1 cellular context compared by ENCODE assay signal in the genomic region with DNA sequence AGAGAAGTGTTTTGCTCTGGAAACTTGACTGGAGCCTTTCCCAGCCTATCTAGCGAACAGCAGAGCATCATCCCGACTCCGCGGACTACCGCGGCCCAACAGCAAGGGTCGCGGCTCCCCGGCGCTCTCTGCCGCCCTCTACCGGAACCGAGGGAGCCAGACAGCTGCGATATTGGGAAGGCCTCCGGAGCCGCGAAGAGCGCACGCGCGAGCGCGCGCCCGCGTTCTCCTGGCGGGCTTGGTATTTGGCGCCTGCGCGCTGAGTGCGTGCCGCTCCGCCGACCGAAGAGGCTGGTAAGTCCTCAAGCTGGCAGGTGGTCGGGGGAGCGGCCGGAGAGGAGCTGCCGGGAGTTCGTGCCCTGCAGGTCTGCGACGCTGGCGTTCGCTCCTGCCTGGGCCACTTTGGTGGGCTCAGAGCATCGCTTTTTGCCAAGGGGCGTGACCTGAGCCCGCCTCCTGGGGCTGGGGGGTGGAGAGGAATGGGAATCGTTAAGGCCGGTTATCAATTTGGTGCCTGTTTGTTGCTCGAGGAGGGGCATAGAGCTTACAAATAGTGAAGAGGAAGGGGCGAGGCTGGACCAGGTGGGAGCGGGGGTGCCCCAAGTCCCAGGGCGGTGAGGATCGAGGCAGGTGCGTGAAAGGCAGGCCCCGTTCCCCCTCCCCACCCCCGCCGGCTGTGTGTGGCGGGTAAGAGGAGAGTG.
TF ChIP-seq lines count a peak whose summit lies in the region.

Gene TMEM106C, plus strand, starts transcription at position 257 of the 701 bp plus-strand sequence. CDS start 641 bp downstream, outside the sequence.

TF ChIP-seq in HepG2, 621 proteins besides CTCF, POLR2A, EP300 and RAD21 (continued from another document and continues in another):
- TF ChIP-seq, protein P1, sequence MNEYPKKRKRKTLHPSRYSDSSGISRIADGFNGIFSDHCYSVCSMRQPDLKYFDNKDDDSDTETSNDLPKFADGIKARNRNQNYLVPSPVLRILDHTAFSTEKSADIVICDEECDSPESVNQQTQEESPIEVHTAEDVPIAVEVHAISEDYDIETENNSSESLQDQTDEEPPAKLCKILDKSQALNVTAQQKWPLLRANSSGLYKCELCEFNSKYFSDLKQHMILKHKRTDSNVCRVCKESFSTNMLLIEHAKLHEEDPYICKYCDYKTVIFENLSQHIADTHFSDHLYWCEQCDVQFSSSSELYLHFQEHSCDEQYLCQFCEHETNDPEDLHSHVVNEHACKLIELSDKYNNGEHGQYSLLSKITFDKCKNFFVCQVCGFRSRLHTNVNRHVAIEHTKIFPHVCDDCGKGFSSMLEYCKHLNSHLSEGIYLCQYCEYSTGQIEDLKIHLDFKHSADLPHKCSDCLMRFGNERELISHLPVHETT (CRISPR knock-in tag; conservative IDR thresholded peaks at IDR 0.05): no peak
- no peak for TF ChIP-seq MAFG (CRISPR knock-in tag; IDR thresholded peaks at IDR 0.05)
- no peak for TF ChIP-seq ADNP (CRISPR knock-in tag; IDR thresholded peaks at IDR 0.05)
- no peak for TF ChIP-seq SIN3A (IDR thresholded peaks at IDR 0.05; ENCODE audit: borderline replicate concordance, low read depth, low read length)
- TF ChIP-seq ZNF766 (CRISPR knock-in tag; IDR thresholded peaks at IDR 0.05; ENCODE audit: borderline replicate concordance): peak; percentile 93; the same call in 1 of the 2 replicates
- TF ChIP-seq HNRNPH1 (optimal IDR thresholded peaks at IDR 0.05; ENCODE audit: low read depth, low read length): no peak
- TF ChIP-seq, protein P2, sequence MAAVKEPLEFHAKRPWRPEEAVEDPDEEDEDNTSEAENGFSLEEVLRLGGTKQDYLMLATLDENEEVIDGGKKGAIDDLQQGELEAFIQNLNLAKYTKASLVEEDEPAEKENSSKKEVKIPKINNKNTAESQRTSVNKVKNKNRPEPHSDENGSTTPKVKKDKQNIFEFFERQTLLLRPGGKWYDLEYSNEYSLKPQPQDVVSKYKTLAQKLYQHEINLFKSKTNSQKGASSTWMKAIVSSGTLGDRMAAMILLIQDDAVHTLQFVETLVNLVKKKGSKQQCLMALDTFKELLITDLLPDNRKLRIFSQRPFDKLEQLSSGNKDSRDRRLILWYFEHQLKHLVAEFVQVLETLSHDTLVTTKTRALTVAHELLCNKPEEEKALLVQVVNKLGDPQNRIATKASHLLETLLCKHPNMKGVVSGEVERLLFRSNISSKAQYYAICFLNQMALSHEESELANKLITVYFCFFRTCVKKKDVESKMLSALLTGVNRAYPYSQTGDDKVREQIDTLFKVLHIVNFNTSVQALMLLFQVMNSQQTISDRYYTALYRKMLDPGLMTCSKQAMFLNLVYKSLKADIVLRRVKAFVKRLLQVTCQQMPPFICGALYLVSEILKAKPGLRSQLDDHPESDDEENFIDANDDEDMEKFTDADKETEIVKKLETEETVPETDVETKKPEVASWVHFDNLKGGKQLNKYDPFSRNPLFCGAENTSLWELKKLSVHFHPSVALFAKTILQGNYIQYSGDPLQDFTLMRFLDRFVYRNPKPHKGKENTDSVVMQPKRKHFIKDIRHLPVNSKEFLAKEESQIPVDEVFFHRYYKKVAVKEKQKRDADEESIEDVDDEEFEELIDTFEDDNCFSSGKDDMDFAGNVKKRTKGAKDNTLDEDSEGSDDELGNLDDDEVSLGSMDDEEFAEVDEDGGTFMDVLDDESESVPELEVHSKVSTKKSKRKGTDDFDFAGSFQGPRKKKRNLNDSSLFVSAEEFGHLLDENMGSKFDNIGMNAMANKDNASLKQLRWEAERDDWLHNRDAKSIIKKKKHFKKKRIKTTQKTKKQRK (IDR thresholded peaks at IDR 0.05; ENCODE audit: low read length): no peak
- TF ChIP-seq ZC3H4 (CRISPR knock-in tag; IDR thresholded peaks at IDR 0.05; ENCODE audit: borderline replicate concordance): no peak
- no peak; the same call in 1 of the 2 replicates for TF ChIP-seq ZNF205 (CRISPR knock-in tag; IDR thresholded peaks at IDR 0.05)
- no peak for TF ChIP-seq REST (IDR thresholded peaks at IDR 0.05; ENCODE audit: borderline replicate concordance in 1 of 2, low read depth in 1 of 2, low read length in 2 of 2)
- TF ChIP-seq ZNF510 (CRISPR knock-in tag; IDR thresholded peaks at IDR 0.05; ENCODE audit: low read depth): no peak
- no peak for TF ChIP-seq ZNF674 (CRISPR knock-in tag; IDR thresholded peaks at IDR 0.05; ENCODE audit: low read depth)
- peak; percentile 30; the same call in 1 of the 2 replicates for TF ChIP-seq SSRP1 (CRISPR knock-in tag; IDR thresholded peaks at IDR 0.05)
- peak; percentile 56; the same call in 1 of the 2 replicates for TF ChIP-seq ZNF724P (CRISPR knock-in tag; IDR thresholded peaks at IDR 0.05; ENCODE audit: borderline replicate concordance)
- TF ChIP-seq IKZF1 (IDR thresholded peaks at IDR 0.05): no peak
- no peak for TF ChIP-seq NFRKB (IDR thresholded peaks at IDR 0.05)
- TF ChIP-seq STAT5B (CRISPR knock-in tag; IDR thresholded peaks at IDR 0.05): no peak
- TF ChIP-seq, protein P3, sequence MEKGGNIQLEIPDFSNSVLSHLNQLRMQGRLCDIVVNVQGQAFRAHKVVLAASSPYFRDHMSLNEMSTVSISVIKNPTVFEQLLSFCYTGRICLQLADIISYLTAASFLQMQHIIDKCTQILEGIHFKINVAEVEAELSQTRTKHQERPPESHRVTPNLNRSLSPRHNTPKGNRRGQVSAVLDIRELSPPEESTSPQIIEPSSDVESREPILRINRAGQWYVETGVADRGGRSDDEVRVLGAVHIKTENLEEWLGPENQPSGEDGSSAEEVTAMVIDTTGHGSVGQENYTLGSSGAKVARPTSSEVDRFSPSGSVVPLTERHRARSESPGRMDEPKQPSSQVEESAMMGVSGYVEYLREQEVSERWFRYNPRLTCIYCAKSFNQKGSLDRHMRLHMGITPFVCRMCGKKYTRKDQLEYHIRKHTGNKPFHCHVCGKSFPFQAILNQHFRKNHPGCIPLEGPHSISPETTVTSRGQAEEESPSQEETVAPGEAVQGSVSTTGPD (CRISPR knock-in tag; IDR thresholded peaks at IDR 0.05): no peak
- no peak for TF ChIP-seq FOXO4 (CRISPR knock-in tag; conservative IDR thresholded peaks at IDR 0.05)
- TF ChIP-seq NCOA2 (CRISPR knock-in tag; IDR thresholded peaks at IDR 0.05): no peak
- TF ChIP-seq KDM4B (CRISPR knock-in tag; IDR thresholded peaks at IDR 0.05): peak; percentile 47; the same call in 1 of the 2 replicates
- TF ChIP-seq DMTF1 (CRISPR knock-in tag; IDR thresholded peaks at IDR 0.05): no peak
- no peak for TF ChIP-seq HMG20A (CRISPR knock-in tag; IDR thresholded peaks at IDR 0.05; ENCODE audit: borderline replicate concordance)
- no peak; the same call in 1 of the 2 replicates for TF ChIP-seq ZNF329 (CRISPR knock-in tag; IDR thresholded peaks at IDR 0.05; ENCODE audit: low read depth)
- TF ChIP-seq, protein P4, sequence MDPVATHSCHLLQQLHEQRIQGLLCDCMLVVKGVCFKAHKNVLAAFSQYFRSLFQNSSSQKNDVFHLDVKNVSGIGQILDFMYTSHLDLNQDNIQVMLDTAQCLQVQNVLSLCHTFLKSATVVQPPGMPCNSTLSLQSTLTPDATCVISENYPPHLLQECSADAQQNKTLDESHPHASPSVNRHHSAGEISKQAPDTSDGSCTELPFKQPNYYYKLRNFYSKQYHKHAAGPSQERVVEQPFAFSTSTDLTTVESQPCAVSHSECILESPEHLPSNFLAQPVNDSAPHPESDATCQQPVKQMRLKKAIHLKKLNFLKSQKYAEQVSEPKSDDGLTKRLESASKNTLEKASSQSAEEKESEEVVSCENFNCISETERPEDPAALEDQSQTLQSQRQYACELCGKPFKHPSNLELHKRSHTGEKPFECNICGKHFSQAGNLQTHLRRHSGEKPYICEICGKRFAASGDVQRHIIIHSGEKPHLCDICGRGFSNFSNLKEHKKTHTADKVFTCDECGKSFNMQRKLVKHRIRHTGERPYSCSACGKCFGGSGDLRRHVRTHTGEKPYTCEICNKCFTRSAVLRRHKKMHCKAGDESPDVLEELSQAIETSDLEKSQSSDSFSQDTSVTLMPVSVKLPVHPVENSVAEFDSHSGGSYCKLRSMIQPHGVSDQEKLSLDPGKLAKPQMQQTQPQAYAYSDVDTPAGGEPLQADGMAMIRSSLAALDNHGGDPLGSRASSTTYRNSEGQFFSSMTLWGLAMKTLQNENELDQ (CRISPR knock-in tag; IDR thresholded peaks at IDR 0.05; ENCODE audit: borderline replicate concordance): no peak
- peak; percentile 87 for TF ChIP-seq EED (CRISPR knock-in tag; IDR thresholded peaks at IDR 0.05)
- no peak for TF ChIP-seq TBP (CRISPR knock-in tag; IDR thresholded peaks at IDR 0.05)
- TF ChIP-seq FOXA3 (CRISPR knock-in tag; IDR thresholded peaks at IDR 0.05): 0 out of 2 replicates have a peak, but pooled peaks have one; percentile 28
- TF ChIP-seq, protein P5, sequence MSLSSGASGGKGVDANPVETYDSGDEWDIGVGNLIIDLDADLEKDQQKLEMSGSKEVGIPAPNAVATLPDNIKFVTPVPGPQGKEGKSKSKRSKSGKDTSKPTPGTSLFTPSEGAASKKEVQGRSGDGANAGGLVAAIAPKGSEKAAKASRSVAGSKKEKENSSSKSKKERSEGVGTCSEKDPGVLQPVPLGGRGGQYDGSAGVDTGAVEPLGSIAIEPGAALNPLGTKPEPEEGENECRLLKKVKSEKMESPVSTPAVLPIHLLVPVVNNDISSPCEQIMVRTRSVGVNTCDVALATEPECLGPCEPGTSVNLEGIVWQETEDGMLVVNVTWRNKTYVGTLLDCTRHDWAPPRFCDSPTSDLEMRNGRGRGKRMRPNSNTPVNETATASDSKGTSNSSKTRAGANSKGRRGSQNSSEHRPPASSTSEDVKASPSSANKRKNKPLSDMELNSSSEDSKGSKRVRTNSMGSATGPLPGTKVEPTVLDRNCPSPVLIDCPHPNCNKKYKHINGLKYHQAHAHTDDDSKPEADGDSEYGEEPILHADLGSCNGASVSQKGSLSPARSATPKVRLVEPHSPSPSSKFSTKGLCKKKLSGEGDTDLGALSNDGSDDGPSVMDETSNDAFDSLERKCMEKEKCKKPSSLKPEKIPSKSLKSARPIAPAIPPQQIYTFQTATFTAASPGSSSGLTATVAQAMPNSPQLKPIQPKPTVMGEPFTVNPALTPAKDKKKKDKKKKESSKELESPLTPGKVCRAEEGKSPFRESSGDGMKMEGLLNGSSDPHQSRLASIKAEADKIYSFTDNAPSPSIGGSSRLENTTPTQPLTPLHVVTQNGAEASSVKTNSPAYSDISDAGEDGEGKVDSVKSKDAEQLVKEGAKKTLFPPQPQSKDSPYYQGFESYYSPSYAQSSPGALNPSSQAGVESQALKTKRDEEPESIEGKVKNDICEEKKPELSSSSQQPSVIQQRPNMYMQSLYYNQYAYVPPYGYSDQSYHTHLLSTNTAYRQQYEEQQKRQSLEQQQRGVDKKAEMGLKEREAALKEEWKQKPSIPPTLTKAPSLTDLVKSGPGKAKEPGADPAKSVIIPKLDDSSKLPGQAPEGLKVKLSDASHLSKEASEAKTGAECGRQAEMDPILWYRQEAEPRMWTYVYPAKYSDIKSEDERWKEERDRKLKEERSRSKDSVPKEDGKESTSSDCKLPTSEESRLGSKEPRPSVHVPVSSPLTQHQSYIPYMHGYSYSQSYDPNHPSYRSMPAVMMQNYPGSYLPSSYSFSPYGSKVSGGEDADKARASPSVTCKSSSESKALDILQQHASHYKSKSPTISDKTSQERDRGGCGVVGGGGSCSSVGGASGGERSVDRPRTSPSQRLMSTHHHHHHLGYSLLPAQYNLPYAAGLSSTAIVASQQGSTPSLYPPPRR (CRISPR knock-in tag; IDR thresholded peaks at IDR 0.05; ENCODE audit: borderline replicate concordance): 0 out of 2 replicates have a peak, but pooled peaks have one; percentile 17
